ENCODE assay signal across 8 cellular contexts in genomic region chr6:158752613-158753012, GRCh38.
DNase-seq lines count a peak whose midpoint lies in the region; ATAC-seq and TF ChIP-seq lines count a peak whose summit lies in the region.

No MANE protein-coding gene starts in this region.

- no peak overlapping the region for H3K4me3 Mint-ChIP-seq in activated CD8-positive, alpha-beta T cell treated with anti-CD3 and anti-CD28 coated beads for 36 hours

- H3K36me3 ChIP-seq in parathyroid adenoma (ENCODE audit: control insufficient read depth, insufficient read depth, low read length): no peaks in the 10 kb centered on the region

- ATAC-seq in GM18907 (IDR thresholded peaks at IDR 0.05; ENCODE audit: unreplicated experiment): no peak
- no peak for ATAC-seq in HG03135 (IDR thresholded peaks at IDR 0.05; ENCODE audit: unreplicated experiment)
- no peak for ATAC-seq in activated CD8-positive, alpha-beta T cell treated with anti-CD3 and anti-CD28 coated beads for 36 hours

- H3K27me3 Mint-ChIP-seq in activated CD8-positive, alpha-beta T cell treated with anti-CD3 and anti-CD28 coated beads for 36 hours: no peaks in the 10 kb centered on the region

- no peaks in the 10 kb centered on the region for H3K4me1 Mint-ChIP-seq in activated CD8-positive, alpha-beta T cell treated with anti-CD3 and anti-CD28 coated beads for 36 hours (ENCODE audit: low read depth)

- no peak overlapping the region for H3K27ac ChIP-seq in parathyroid adenoma

- no peak overlapping the region for H2AFZ ChIP-seq in parathyroid adenoma

- TF ChIP-seq CTCF in GM12872 (IDR thresholded peaks at IDR 0.05; ENCODE audit: insufficient read depth, low read depth, low read length): peak; percentile 45
- peak; percentile 47 for TF ChIP-seq CTCF in epithelial cell of proximal tubule (conservative IDR thresholded peaks at IDR 0.05; ENCODE audit: low read depth, low read length)
- peak; percentile 20 for TF ChIP-seq CTCF in parathyroid adenoma (IDR thresholded peaks at IDR 0.05)
- no peak for TF ChIP-seq CTCF in activated CD8-positive, alpha-beta T cell treated with anti-CD3 and anti-CD28 coated beads for 36 hours (IDR thresholded peaks at IDR 0.05)

- H3K27me3 ChIP-seq in parathyroid adenoma (ENCODE audit: control insufficient read depth, insufficient read depth, low read length): no peaks in the 10 kb centered on the region

- H3K36me3 Mint-ChIP-seq in activated CD8-positive, alpha-beta T cell treated with anti-CD3 and anti-CD28 coated beads for 36 hours (ENCODE audit: low read depth): peaks cover 45% of the 10 kb centered on the region

- H3K9ac ChIP-seq in parathyroid adenoma: no peak overlapping the region

- no peak overlapping the region for H3K4me2 ChIP-seq in parathyroid adenoma (ENCODE audit: low read length)

- CTCF ChIA-PET in activated CD8-positive, alpha-beta T cell treated with anti-CD3 and anti-CD28 coated beads for 36 hours (lab: Charles Lee): interaction anchor here (1.0 to 1.3 kb wide), 2 partner anchors 13 to 220 kb away, joined by 3 to 4 read pairs; no protein-coding TSS in a partner anchor

- POLR2A ChIA-PET in activated CD8-positive, alpha-beta T cell treated with anti-CD3 and anti-CD28 coated beads for 36 hours (lab: Charles Lee): no interaction called here

- intact Hi-C loops in activated CD8-positive, alpha-beta T cell treated with anti-CD3 and anti-CD28 coated beads for 36 hours (cut with micrococcal nuclease): no loop called here

- no peaks in the 10 kb centered on the region for H3K4me1 ChIP-seq in parathyroid adenoma

- no peaks in the 10 kb centered on the region for H3K79me2 ChIP-seq in parathyroid adenoma

- no peaks in the 10 kb centered on the region for H3K9me3 ChIP-seq in parathyroid adenoma (ENCODE audit: control insufficient read depth, low read length)

- DNase-seq in NCI-H446 treated with DMSO at 0.1 percent for 48 hours (lab: John Stamatoyannopoulos, UW) (peak; percentile 90), epithelial cell of proximal tubule (ENCODE audit: low read depth) (no peak), GDM1 (lab: John Stamatoyannopoulos, UW) (no peak)
- no peak for DNase-seq in activated CD8-positive, alpha-beta T cell treated with anti-CD3 and anti-CD28 coated beads for 36 hours

- H3K9me3 Mint-ChIP-seq in activated CD8-positive, alpha-beta T cell treated with anti-CD3 and anti-CD28 coated beads for 36 hours: no peaks in the 10 kb centered on the region

- H3K4me3 ChIP-seq in epithelial cell of proximal tubule (ENCODE audit: low read depth, low read length) (no peak overlapping the region), parathyroid adenoma (ENCODE audit: low read depth, low read length) (no peak overlapping the region)

- H3K27ac Mint-ChIP-seq in activated CD8-positive, alpha-beta T cell treated with anti-CD3 and anti-CD28 coated beads for 36 hours: no peak overlapping the region
